ENCODE assay signal across 8 cellular contexts in genomic region chr5:132099073-132099748, GRCh38.
DNase-seq lines count a peak whose midpoint lies in the region; ATAC-seq, FAIRE-seq and TF ChIP-seq lines count a peak whose summit lies in the region.

No MANE protein-coding gene starts in this region.

- peaks cover 83% of the 10 kb centered on the region for H3K4me1 Mint-ChIP-seq in stimulated activated effector memory CD8-positive, alpha-beta T cell treated with anti-CD3 and anti-CD28 coated beads, Interleukin-12 subunit alpha, Interleukin-12 subunit beta, amount 100 ng/mL, for 72 hours

- no peaks in the 10 kb centered on the region for H3K27me3 ChIP-seq in HAP-1 (ENCODE audit: low read depth)

- no peaks in the 10 kb centered on the region for H3K9me3 Mint-ChIP-seq in stimulated activated effector memory CD8-positive, alpha-beta T cell treated with anti-CD3 and anti-CD28 coated beads, Interleukin-12 subunit alpha, Interleukin-12 subunit beta, amount 100 ng/mL, for 72 hours

- H3K4me3 ChIP-seq in HAP-1: no peak overlapping the region

- no peaks in the 10 kb centered on the region for H3K36me3 ChIP-seq in HAP-1 (replicated peaks)

- peak; percentile 52 for ATAC-seq in HG03354 (IDR thresholded peaks at IDR 0.05; ENCODE audit: poor library complexity, severe bottlenecking, unreplicated experiment)
- ATAC-seq in stimulated activated effector memory CD8-positive, alpha-beta T cell treated with anti-CD3 and anti-CD28 coated beads, Interleukin-12 subunit alpha, Interleukin-12 subunit beta, amount 100 ng/mL, for 72 hours: peak; percentile 85
- ATAC-seq in HG02571 (IDR thresholded peaks at IDR 0.05; ENCODE audit: unreplicated experiment): no peak

- H3K27ac Mint-ChIP-seq in stimulated activated effector memory CD8-positive, alpha-beta T cell treated with anti-CD3 and anti-CD28 coated beads, Interleukin-12 subunit alpha, Interleukin-12 subunit beta, amount 100 ng/mL, for 72 hours: peak overlapping the region; percentile 53

- no peaks in the 10 kb centered on the region for H3K9me3 ChIP-seq in HAP-1

- no peak for FAIRE-seq in H54 (lab: Jason Lieb, UNC)

- TF ChIP-seq POLR2A in H54 (IDR thresholded peaks at IDR 0.05; ENCODE audit: low read depth, low read length): no peak

- in situ Hi-C loops in HAP-1 (cut with MboI; ENCODE audit: low sequenced_read_pairs): no loop called here

- H3K4me3 Mint-ChIP-seq in stimulated activated effector memory CD8-positive, alpha-beta T cell treated with anti-CD3 and anti-CD28 coated beads, Interleukin-12 subunit alpha, Interleukin-12 subunit beta, amount 100 ng/mL, for 72 hours: peak overlapping the region; percentile 49

- H3K36me3 Mint-ChIP-seq in stimulated activated effector memory CD8-positive, alpha-beta T cell treated with anti-CD3 and anti-CD28 coated beads, Interleukin-12 subunit alpha, Interleukin-12 subunit beta, amount 100 ng/mL, for 72 hours: peaks cover 39% of the 10 kb centered on the region

- DNase-seq in activated T-cell treated with anti-CD3 and anti-CD28 coated beads for 24 hours (ENCODE audit: low read depth) (peak; percentile 64), activated T-cell treated with anti-CD3 and anti-CD28 coated beads for 4 hours (no peak), HAP-1 (ENCODE audit: low spot score in 2 of 2) (no peak), H54 (ENCODE audit: insufficient read length, low spot score) (no peak)
- peak; percentile 78 to 81 for DNase-seq in activated T-cell treated with anti-CD3 and anti-CD28 coated beads, Interleukin-2, amount 50 U/mL, for 48 hours
- peak; percentile 46 to 80 for DNase-seq in stimulated activated effector memory CD8-positive, alpha-beta T cell treated with anti-CD3 and anti-CD28 coated beads, Interleukin-12 subunit alpha, Interleukin-12 subunit beta, amount 100 ng/mL, for 72 hours (ENCODE audit: low spot score in 2 of 2)

- H3K4me1 ChIP-seq in HAP-1: no peaks in the 10 kb centered on the region

Comparison
In these comparisons a context has a peak if more than half of its experiments do, and no peak if none do; other contexts are left out.
1. DNase-seq: peak in activated T-cell treated with anti-CD3 and anti-CD28 coated beads for 24 hours (single experiment), activated T-cell treated with anti-CD3 and anti-CD28 coated beads, Interleukin-2, amount 50 U/mL, for 48 hours (2 of 2) and stimulated activated effector memory CD8-positive, alpha-beta T cell treated with anti-CD3 and anti-CD28 coated beads, Interleukin-12 subunit alpha, Interleukin-12 subunit beta, amount 100 ng/mL, for 72 hours (2 of 2); none in activated T-cell treated with anti-CD3 and anti-CD28 coated beads for 4 hours (single experiment), HAP-1 (0 of 2) and H54 (single experiment).